8 cellular contexts compared by ENCODE assay signal in genomic region chr2:134120718-134121630, GRCh38.
DNase-seq lines count a peak whose midpoint lies in the region; ATAC-seq and TF ChIP-seq lines count a peak whose summit lies in the region.

No MANE protein-coding gene starts in this region.

- 0 out of 2 replicates have a peak, but pooled peaks cover 3% of the 10 kb centered on the region for H4K20me1 ChIP-seq in PC-9 (ENCODE audit: insufficient read depth)

- WGBS in testis, 2 donors: 0 to 1% methylated on average over 17 to 66 of the region's 86 CpGs

- H2AFZ ChIP-seq in PC-9 (peak overlapping the region; percentile 98), neuron (ENCODE audit: low read depth, low read length) (peak overlapping the region; percentile 96)

- peak overlapping the region; percentile 97 for H3K4me3 ChIP-seq in PC-9
- peak overlapping the region; percentile 80 for H3K4me3 ChIP-seq in fibroblast of villous mesenchyme (ENCODE audit: low read depth, low read length)
- H3K4me3 ChIP-seq in neuron (ENCODE audit: low read length): peak overlapping the region; percentile 85
- H3K4me3 ChIP-seq in testis: peak overlapping the region; percentile 80 to 91

- DNase-seq in AG09319 (ENCODE audit: extremely low read depth, low read depth) (peak; percentile 39), PC-9 (peak in 1 of 2 experiments; percentile 44), fibroblast of villous mesenchyme (ENCODE audit: low read depth) (peak; percentile 75), testis (peak; percentile 73)
- DNase-seq in activated effector memory CD4-positive, alpha-beta T cell treated with anti-CD3 and anti-CD28 coated beads, Interleukin-2, amount 50 U/mL, for 16 hours: peak; percentile 88

- no peaks in the 10 kb centered on the region for H3K9me2 ChIP-seq in PC-9 (ENCODE audit: insufficient read depth)

- CTCF ChIA-PET in PC-9 (lab: Charles Lee): interaction anchor here (1.3 kb wide), 1 partner anchor 86 kb away, joined by 6 read pairs; no protein-coding TSS in a partner anchor

- H3K79me2 ChIP-seq in PC-9 (ENCODE audit: low read depth): peaks cover 11% of the 10 kb centered on the region

- BruUV-seq in PC-9 (replicated peaks; lab: Mats Ljungman, UMichigan): no TSS peak

- intact Hi-C loops in PC-9 (cut with micrococcal nuclease; ENCODE audit: unreplicated experiment): no loop called here
- intact Hi-C loops in testis (cut with DNase I; ENCODE audit: low total_unique reads): no loop called here

- H3K36me3 ChIP-seq in PC-9 (ENCODE audit: low read depth): no peaks in the 10 kb centered on the region
- H3K36me3 ChIP-seq in neuron (ENCODE audit: insufficient read depth, low read length): no peaks in the 10 kb centered on the region
- no peaks in the 10 kb centered on the region for H3K36me3 ChIP-seq in testis (ENCODE audit: low read depth, missing control alignments)

- H3K9me3 ChIP-seq in PC-9 (ENCODE audit: insufficient read depth, low read depth) (no peaks in the 10 kb centered on the region), neuron (ENCODE audit: low read length) (no peaks in the 10 kb centered on the region), testis (no peaks in the 10 kb centered on the region)

- no peaks in the 10 kb centered on the region for H3K27me3 ChIP-seq in PC-9 (ENCODE audit: insufficient read depth, low read depth)
- no peaks in the 10 kb centered on the region for H3K27me3 ChIP-seq in neuron (ENCODE audit: insufficient read depth, low read length)
- no peaks in the 10 kb centered on the region for H3K27me3 ChIP-seq in testis

- peaks cover 12% of the 10 kb centered on the region for H3K4me1 ChIP-seq in PC-9 (replicated peaks; ENCODE audit: insufficient read depth)
- H3K4me1 ChIP-seq in neuron (ENCODE audit: insufficient read depth, low read length): peaks cover 18% of the 10 kb centered on the region
- peaks cover 10% of the 10 kb centered on the region for H3K4me1 ChIP-seq in testis

- peak; percentile 50 for ATAC-seq in GM18909 (IDR thresholded peaks at IDR 0.05; ENCODE audit: poor library complexity, unreplicated experiment)
- peak; percentile 40 for ATAC-seq in HG03159 (IDR thresholded peaks at IDR 0.05; ENCODE audit: unreplicated experiment)

- H3F3A ChIP-seq in PC-9 (ENCODE audit: insufficient read depth, low read depth): no peaks in the 10 kb centered on the region

- H3K4me2 ChIP-seq in PC-9: peak overlapping the region; percentile 84

- no peak for TF ChIP-seq CTCF in AG09319 (IDR thresholded peaks at IDR 0.05; ENCODE audit: low read depth, low read length)
- no peak for TF ChIP-seq CTCF in PC-9 (conservative IDR thresholded peaks at IDR 0.05)
- TF ChIP-seq CTCF in fibroblast of villous mesenchyme (IDR thresholded peaks at IDR 0.05; ENCODE audit: insufficient read depth, low read depth, low read length): no peak
- TF ChIP-seq CTCF in testis (IDR thresholded peaks at IDR 0.05): no peak

- TF ChIP-seq POLR2A in testis (IDR thresholded peaks at IDR 0.05): no peak

- H3K27ac ChIP-seq in PC-9 (no peak overlapping the region), testis (peak overlapping the region; percentile 92 to 94)

- POLR2A ChIA-PET in PC-9 (lab: Charles Lee; ENCODE audit: unreplicated experiment): interaction anchor here (0.6 kb wide), 2 partner anchors 112 to 334 kb away, joined by 3 to 6 read pairs; no protein-coding TSS in a partner anchor
